In genomic region chr11:134441706-134442105, GRCh38 we compare ENCODE assay signal across 35 cellular contexts. TPM values are rescaled to one million over a fixed set of nuclear protein-coding genes. Genes with fewer than 3 reads are reported as not detected.
"Had no signal": no experiment of that assay in that cellular context is flagged by ENCODE, and none has a peak within 500 bp of the region (broad histone marks: within the 10 kb centered on the region; RNA-seq: fewer than 3 reads in every experiment).

No MANE protein-coding gene starts in this region.

- H3K27me3 ChIP-seq: adrenal gland, body of pancreas, cardiac muscle cell had no signal

- H3K27ac ChIP-seq: adrenal gland, body of pancreas, cardiac muscle cell, VCaP had no signal

- H3K4me1 ChIP-seq: adrenal gland, body of pancreas had no signal

- H3K9me3 ChIP-seq: adrenal gland, body of pancreas had no signal

- DNase-seq: activated B cell treated with CpG ODN at 0.5 μM for 24 hours; activated CD4-positive, alpha-beta memory T cell treated with anti-CD3 and anti-CD28 coated beads for 36 hours; activated CD4-positive, alpha-beta T cell treated with anti-CD3 and anti-CD28 coated beads for 4 hours; activated CD4-positive, alpha-beta T cell treated with anti-CD3 and anti-CD28 coated beads, Interleukin-2, amount 10 ng/mL, durations not matched to agents 24 days and 14 days; activated CD4-positive, alpha-beta T cell treated with anti-CD3 and anti-CD28 coated beads, Interleukin-2, amount 50 U/mL, for 1 hour; activated CD4-positive, alpha-beta T cell treated with anti-CD3 and anti-CD28 coated beads, Interleukin-2, amount 50 U/mL, for 4 hours; activated CD4-positive, CD25-positive, alpha-beta regulatory T cell treated with anti-CD3 and anti-CD28 coated beads, Interleukin-2, amount 50 U/mL, for 72 hours; activated CD8-positive, alpha-beta memory T cell treated with anti-CD3 and anti-CD28 coated beads, Interleukin-2, amount 50 U/mL, for 4 hours; activated CD8-positive, alpha-beta T cell treated with anti-CD3 and anti-CD28 coated beads for 36 hours; activated effector memory CD4-positive, alpha-beta T cell treated with anti-CD3 and anti-CD28 coated beads, Interleukin-2, amount 50 U/mL, for 16 hours; activated gamma-delta T cell treated with Interleukin-2 at 50 U/mL for 16 hours; activated naive CD4-positive, alpha-beta T cell; activated naive CD4-positive, alpha-beta T cell treated with anti-CD3 and anti-CD28 coated beads for 36 hours; activated naive CD4-positive, alpha-beta T cell treated with anti-CD3 and anti-CD28 coated beads, Interleukin-2, amount 50 U/mL, for 16 hours; activated naive CD8-positive, alpha-beta T cell treated with anti-CD3 and anti-CD28 coated beads for 36 hours; activated T-cell treated with anti-CD3 and anti-CD28 coated beads for 4 hours; activated T-cell treated with anti-CD3 and anti-CD28 coated beads, Interleukin-2, amount 50 U/mL, for 1 hour; activated T-cell treated with anti-CD3 and anti-CD28 coated beads, Interleukin-2, amount 50 U/mL, for 4 hours; activated T-cell treated with anti-CD3 and anti-CD28 coated beads, Interleukin-2, amount 50 U/mL, for 72 hours; adrenal gland; amniotic stem cell; body of pancreas; caudate nucleus; cerebellar nuclear complex; T-helper 1 cell; T-helper 2 cell; T-helper 9 cell had no signal

- ATAC-seq: activated CD8-positive, alpha-beta T cell treated with anti-CD3 and anti-CD28 coated beads for 36 hours; activated naive CD4-positive, alpha-beta T cell treated with anti-CD3 and anti-CD28 coated beads, Interleukin-2, amount 50 U/mL, for 72 hours; activated T-cell treated with anti-CD3 and anti-CD28 coated beads, Interleukin-2, amount 50 U/mL, for 4 hours; activated T-cell treated with anti-CD3 and anti-CD28 coated beads, Interleukin-2, amount 50 U/mL, for 72 hours; activated T-helper 17 cell treated with anti-CD3 and anti-CD28 coated beads, Interleukin-2, amount 50 U/mL, for 72 hours; body of pancreas had no signal

- H3K4me3 ChIP-seq: adrenal gland, body of pancreas, cardiac muscle cell had no signal

- H3K36me3 ChIP-seq: adrenal gland, cardiac muscle cell had no signal

- FAIRE-seq: astrocyte, bronchial epithelial cell, TTC549 had no signal

RNA-seq across cellular contexts. Expression of gene B3GAT1, which starts 29.7 kb away (rescaled TPM):
- total RNA-seq: activated B cell treated with CpG ODN at 0.5 μM for 24 hours had no signal
- polyA plus RNA-seq: aorta, cardiac muscle cell had no signal
